ENCODE assay signal across 1 cellular context in genomic region chr17:4501295-4501949, GRCh38.
TF ChIP-seq lines count a peak whose summit lies in the region.

No MANE protein-coding gene starts in this region.

TF ChIP-seq in HepG2, 621 proteins besides CTCF, POLR2A, EP300 and RAD21:
- TF ChIP-seq ZBTB7A (CRISPR knock-in tag; IDR thresholded peaks at IDR 0.05) (no peak), ATM (IDR thresholded peaks at IDR 0.05; ENCODE audit: borderline replicate concordance) (no peak), ZNF878 (CRISPR knock-in tag; IDR thresholded peaks at IDR 0.05) (no peak), GTF3A (CRISPR knock-in tag; conservative IDR thresholded peaks at IDR 0.05) (no peak), NR1H2 (CRISPR knock-in tag; IDR thresholded peaks at IDR 0.05; ENCODE audit: borderline replicate concordance, low read depth) (no peak), EEA1 (CRISPR knock-in tag; IDR thresholded peaks at IDR 0.05; ENCODE audit: borderline replicate concordance) (no peak), NR2F1 (CRISPR knock-in tag; IDR thresholded peaks at IDR 0.05) (no peak), ZNF414 (CRISPR knock-in tag; IDR thresholded peaks at IDR 0.05) (no peak), TEF (CRISPR knock-in tag; IDR thresholded peaks at IDR 0.05) (no peak), CHCHD3 (CRISPR knock-in tag; IDR thresholded peaks at IDR 0.05) (no peak), FOXJ3 (CRISPR knock-in tag; IDR thresholded peaks at IDR 0.05; ENCODE audit: borderline replicate concordance) (no peak), ZNF24 (IDR thresholded peaks at IDR 0.05) (no peak), ZNF768 (CRISPR knock-in tag; IDR thresholded peaks at IDR 0.05) (no peak), FLYWCH1 (CRISPR knock-in tag; IDR thresholded peaks at IDR 0.05) (no peak), HNRNPL (IDR thresholded peaks at IDR 0.05; ENCODE audit: low read depth, low read length) (no peak), NRL (CRISPR knock-in tag; IDR thresholded peaks at IDR 0.05; ENCODE audit: borderline replicate concordance) (no peak)
- TF ChIP-seq, protein P1, sequence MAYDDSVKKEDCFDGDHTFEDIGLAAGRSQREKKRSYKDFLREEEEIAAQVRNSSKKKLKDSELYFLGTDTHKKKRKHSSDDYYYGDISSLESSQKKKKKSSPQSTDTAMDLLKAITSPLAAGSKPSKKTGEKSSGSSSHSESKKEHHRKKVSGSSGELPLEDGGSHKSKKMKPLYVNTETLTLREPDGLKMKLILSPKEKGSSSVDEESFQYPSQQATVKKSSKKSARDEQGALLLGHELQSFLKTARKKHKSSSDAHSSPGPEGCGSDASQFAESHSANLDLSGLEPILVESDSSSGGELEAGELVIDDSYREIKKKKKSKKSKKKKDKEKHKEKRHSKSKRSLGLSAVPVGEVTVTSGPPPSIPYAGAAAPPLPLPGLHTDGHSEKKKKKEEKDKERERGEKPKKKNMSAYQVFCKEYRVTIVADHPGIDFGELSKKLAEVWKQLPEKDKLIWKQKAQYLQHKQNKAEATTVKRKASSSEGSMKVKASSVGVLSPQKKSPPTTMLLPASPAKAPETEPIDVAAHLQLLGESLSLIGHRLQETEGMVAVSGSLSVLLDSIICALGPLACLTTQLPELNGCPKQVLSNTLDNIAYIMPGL (CRISPR knock-in tag; IDR thresholded peaks at IDR 0.05; ENCODE audit: borderline replicate concordance in 1 of 2, low read depth in 1 of 2), result no peak
TF ChIP-seq in HepG2: peak in this region for 0.
